ENCODE assay signal across 8 cellular contexts in genomic region chr1:10692401-10693021, GRCh38.
DNase-seq lines count a peak whose midpoint lies in the region; ATAC-seq and TF ChIP-seq lines count a peak whose summit lies in the region.

No MANE protein-coding gene starts in this region.

- H3K27me3 ChIP-seq in PC-9 (ENCODE audit: insufficient read depth, low read depth) (no peaks in the 10 kb centered on the region), kidney epithelial cell (ENCODE audit: control insufficient read depth, insufficient read depth, low read length) (peaks cover 3% of the 10 kb centered on the region)

- no peak overlapping the region; the same call in 1 of the 2 replicates for H3K4me3 ChIP-seq in PC-9
- no peak overlapping the region for H3K4me3 ChIP-seq in kidney epithelial cell (ENCODE audit: low read depth, low read length)

- peaks cover 18% of the 10 kb centered on the region for H3K4me1 ChIP-seq in PC-9 (replicated peaks; ENCODE audit: insufficient read depth)

- TF ChIP-seq CTCF in PC-9 (conservative IDR thresholded peaks at IDR 0.05) (peak; percentile 60), kidney epithelial cell (IDR thresholded peaks at IDR 0.05; ENCODE audit: insufficient read depth, low read length, poor library complexity, severe bottlenecking) (peak; percentile 46)

- no peaks in the 10 kb centered on the region for H3K9me2 ChIP-seq in PC-9 (ENCODE audit: insufficient read depth)

- no peaks in the 10 kb centered on the region for H3K9me3 ChIP-seq in PC-9 (ENCODE audit: insufficient read depth, low read depth)

- intact Hi-C loops in PC-9 (cut with micrococcal nuclease; ENCODE audit: unreplicated experiment), result loop anchor here (1.0 to 5.0 kb wide), 4 partner anchors 160 to 218 kb away; no protein-coding TSS in a partner anchor

- no peaks in the 10 kb centered on the region for H3K36me3 ChIP-seq in PC-9 (ENCODE audit: low read depth)
- no peaks in the 10 kb centered on the region for H3K36me3 ChIP-seq in kidney epithelial cell (ENCODE audit: control insufficient read depth, insufficient read depth, low read length)

- POLR2A ChIA-PET in PC-9 (lab: Charles Lee; ENCODE audit: unreplicated experiment), result no interaction called here

- no peak for ATAC-seq in HG02885 (IDR thresholded peaks at IDR 0.05; ENCODE audit: poor library complexity, unreplicated experiment)

- H3K4me2 ChIP-seq in PC-9, result peak overlapping the region; percentile 74

- no peaks in the 10 kb centered on the region for H4K20me1 ChIP-seq in PC-9 (ENCODE audit: insufficient read depth)

- no TSS peak for BruUV-seq in PC-9 (replicated peaks; lab: Mats Ljungman, UMichigan)

- no peaks in the 10 kb centered on the region for H3K79me2 ChIP-seq in PC-9 (ENCODE audit: low read depth)

- DNase-seq in NCI-H1417 (lab: John Stamatoyannopoulos, UW) (peak; percentile 13 to 56 (median 16)), NCI-H1417 treated with DMSO at 0.1 percent for 48 hours (lab: John Stamatoyannopoulos, UW) (no peak), PC-9 (peak; percentile 43 to 65), kidney epithelial cell (ENCODE audit: low read depth) (no peak), DMS114 treated with DMSO at 0.1 percent for 48 hours (lab: John Stamatoyannopoulos, UW; ENCODE audit: unreplicated experiment) (no peak)
- peak; percentile 44 for DNase-seq in activated effector memory CD4-positive, alpha-beta T cell treated with Interleukin-2 at 50 U/mL for 16 hours
- DNase-seq in stimulated activated CD8-positive, alpha-beta memory T cell treated with anti-CD3 and anti-CD28 coated beads, Interleukin-15, amount 100 ng/mL, for 1 hour (ENCODE audit: low read depth), result peak; percentile 49

- H3K27ac ChIP-seq in PC-9, result peak overlapping the region; percentile 32; the same call in 1 of the 2 replicates

- CTCF ChIA-PET in PC-9 (lab: Charles Lee), result interaction anchor here (0.7 kb wide), 2 partner anchors 157 to 167 kb away, joined by 4 to 5 read pairs; no protein-coding TSS in a partner anchor

- H3F3A ChIP-seq in PC-9 (ENCODE audit: insufficient read depth, low read depth), result no peaks in the 10 kb centered on the region

- H2AFZ ChIP-seq in PC-9, result no peak overlapping the region

Comparison
In these comparisons a context has a peak if more than half of its experiments do, and no peak if none do; other contexts are left out.
1. DNase-seq: peak in NCI-H1417 (3 of 3), PC-9 (2 of 2), activated effector memory CD4-positive, alpha-beta T cell treated with Interleukin-2 at 50 U/mL for 16 hours (single experiment) and stimulated activated CD8-positive, alpha-beta memory T cell treated with anti-CD3 and anti-CD28 coated beads, Interleukin-15, amount 100 ng/mL, for 1 hour (single experiment); none in NCI-H1417 treated with DMSO at 0.1 percent for 48 hours (single experiment), kidney epithelial cell (single experiment) and DMS114 treated with DMSO at 0.1 percent for 48 hours (single experiment).